In genomic region chr6:43427406-43428111, GRCh38 we compare ENCODE assay signal across 1 cellular context.
TF ChIP-seq lines count a peak whose summit lies in the region.

A gene with protein sequence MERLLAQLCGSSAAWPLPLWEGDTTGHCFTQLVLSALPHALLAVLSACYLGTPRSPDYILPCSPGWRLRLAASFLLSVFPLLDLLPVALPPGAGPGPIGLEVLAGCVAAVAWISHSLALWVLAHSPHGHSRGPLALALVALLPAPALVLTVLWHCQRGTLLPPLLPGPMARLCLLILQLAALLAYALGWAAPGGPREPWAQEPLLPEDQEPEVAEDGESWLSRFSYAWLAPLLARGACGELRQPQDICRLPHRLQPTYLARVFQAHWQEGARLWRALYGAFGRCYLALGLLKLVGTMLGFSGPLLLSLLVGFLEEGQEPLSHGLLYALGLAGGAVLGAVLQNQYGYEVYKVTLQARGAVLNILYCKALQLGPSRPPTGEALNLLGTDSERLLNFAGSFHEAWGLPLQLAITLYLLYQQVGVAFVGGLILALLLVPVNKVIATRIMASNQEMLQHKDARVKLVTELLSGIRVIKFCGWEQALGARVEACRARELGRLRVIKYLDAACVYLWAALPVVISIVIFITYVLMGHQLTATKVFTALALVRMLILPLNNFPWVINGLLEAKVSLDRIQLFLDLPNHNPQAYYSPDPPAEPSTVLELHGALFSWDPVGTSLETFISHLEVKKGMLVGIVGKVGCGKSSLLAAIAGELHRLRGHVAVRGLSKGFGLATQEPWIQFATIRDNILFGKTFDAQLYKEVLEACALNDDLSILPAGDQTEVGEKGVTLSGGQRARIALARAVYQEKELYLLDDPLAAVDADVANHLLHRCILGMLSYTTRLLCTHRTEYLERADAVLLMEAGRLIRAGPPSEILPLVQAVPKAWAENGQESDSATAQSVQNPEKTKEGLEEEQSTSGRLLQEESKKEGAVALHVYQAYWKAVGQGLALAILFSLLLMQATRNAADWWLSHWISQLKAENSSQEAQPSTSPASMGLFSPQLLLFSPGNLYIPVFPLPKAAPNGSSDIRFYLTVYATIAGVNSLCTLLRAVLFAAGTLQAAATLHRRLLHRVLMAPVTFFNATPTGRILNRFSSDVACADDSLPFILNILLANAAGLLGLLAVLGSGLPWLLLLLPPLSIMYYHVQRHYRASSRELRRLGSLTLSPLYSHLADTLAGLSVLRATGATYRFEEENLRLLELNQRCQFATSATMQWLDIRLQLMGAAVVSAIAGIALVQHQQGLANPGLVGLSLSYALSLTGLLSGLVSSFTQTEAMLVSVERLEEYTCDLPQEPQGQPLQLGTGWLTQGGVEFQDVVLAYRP (N-terminal part only) (plus strand): TSS chr6:43427541. CDS start chr6:43427979, 438 bp downstream.

TF ChIP-seq in GM12878, 131 proteins besides CTCF, POLR2A, EP300 and RAD21 (continued from another document):
- TF ChIP-seq ZNF592 (IDR thresholded peaks at IDR 0.05) (no peak), IKZF1 (conservative IDR thresholded peaks at IDR 0.05) (peak; percentile 75), YBX1 (IDR thresholded peaks at IDR 0.05) (no peak), RB1 (IDR thresholded peaks at IDR 0.05; ENCODE audit: borderline replicate concordance) (peak; percentile 35; the same call in 1 of the 2 replicates), ZNF622 (IDR thresholded peaks at IDR 0.05) (no peak), YY1 (IDR thresholded peaks at IDR 0.05; ENCODE audit: low read depth, low read length) (peak; percentile 66), SMARCA5 (IDR thresholded peaks at IDR 0.05) (0 out of 2 replicates have a peak, but pooled peaks have one; percentile 35), RELA (IDR thresholded peaks at IDR 0.05; ENCODE audit: borderline replicate concordance, partially characterized antibody) (no peak), GATAD2B (conservative IDR thresholded peaks at IDR 0.05; ENCODE audit: low read depth) (peak; percentile 48), IRF3 (IDR thresholded peaks at IDR 0.05) (peak; percentile 53; the same call in 1 of the 2 replicates), ZNF384 (IDR thresholded peaks at IDR 0.05; ENCODE audit: borderline replicate concordance, low read depth, low read length) (peak; percentile 87), FOXM1 (IDR thresholded peaks at IDR 0.05; ENCODE audit: low read depth, low read length) (no peak), EGR1 (IDR thresholded peaks at IDR 0.05; ENCODE audit: borderline replicate concordance in 1 of 2, low read depth in 2 of 2, low read length in 2 of 2) (0 out of 3 replicates have a peak, but pooled peaks of 1 of the 2 experiments have one; percentile 22), NBN (IDR thresholded peaks at IDR 0.05) (0 out of 2 replicates have a peak, but pooled peaks have one; percentile 63), PAX5 (IDR thresholded peaks at IDR 0.05; ENCODE audit: borderline replicate concordance, low read depth, low read length) (no peak), BACH1 (IDR thresholded peaks at IDR 0.05; ENCODE audit: borderline replicate concordance) (peak; percentile 69; the same call in 1 of the 2 replicates), TCF12 (IDR thresholded peaks at IDR 0.05; ENCODE audit: low read depth, low read length) (peak; percentile 3; the same call in 1 of the 2 replicates)
- TF ChIP-seq, protein P1, sequence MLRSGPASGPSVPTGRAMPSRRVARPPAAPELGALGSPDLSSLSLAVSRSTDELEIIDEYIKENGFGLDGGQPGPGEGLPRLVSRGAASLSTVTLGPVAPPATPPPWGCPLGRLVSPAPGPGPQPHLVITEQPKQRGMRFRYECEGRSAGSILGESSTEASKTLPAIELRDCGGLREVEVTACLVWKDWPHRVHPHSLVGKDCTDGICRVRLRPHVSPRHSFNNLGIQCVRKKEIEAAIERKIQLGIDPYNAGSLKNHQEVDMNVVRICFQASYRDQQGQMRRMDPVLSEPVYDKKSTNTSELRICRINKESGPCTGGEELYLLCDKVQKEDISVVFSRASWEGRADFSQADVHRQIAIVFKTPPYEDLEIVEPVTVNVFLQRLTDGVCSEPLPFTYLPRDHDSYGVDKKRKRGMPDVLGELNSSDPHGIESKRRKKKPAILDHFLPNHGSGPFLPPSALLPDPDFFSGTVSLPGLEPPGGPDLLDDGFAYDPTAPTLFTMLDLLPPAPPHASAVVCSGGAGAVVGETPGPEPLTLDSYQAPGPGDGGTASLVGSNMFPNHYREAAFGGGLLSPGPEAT (IDR thresholded peaks at IDR 0.05; ENCODE audit: low read depth) = peak; percentile 84
- TF ChIP-seq, protein P2, sequence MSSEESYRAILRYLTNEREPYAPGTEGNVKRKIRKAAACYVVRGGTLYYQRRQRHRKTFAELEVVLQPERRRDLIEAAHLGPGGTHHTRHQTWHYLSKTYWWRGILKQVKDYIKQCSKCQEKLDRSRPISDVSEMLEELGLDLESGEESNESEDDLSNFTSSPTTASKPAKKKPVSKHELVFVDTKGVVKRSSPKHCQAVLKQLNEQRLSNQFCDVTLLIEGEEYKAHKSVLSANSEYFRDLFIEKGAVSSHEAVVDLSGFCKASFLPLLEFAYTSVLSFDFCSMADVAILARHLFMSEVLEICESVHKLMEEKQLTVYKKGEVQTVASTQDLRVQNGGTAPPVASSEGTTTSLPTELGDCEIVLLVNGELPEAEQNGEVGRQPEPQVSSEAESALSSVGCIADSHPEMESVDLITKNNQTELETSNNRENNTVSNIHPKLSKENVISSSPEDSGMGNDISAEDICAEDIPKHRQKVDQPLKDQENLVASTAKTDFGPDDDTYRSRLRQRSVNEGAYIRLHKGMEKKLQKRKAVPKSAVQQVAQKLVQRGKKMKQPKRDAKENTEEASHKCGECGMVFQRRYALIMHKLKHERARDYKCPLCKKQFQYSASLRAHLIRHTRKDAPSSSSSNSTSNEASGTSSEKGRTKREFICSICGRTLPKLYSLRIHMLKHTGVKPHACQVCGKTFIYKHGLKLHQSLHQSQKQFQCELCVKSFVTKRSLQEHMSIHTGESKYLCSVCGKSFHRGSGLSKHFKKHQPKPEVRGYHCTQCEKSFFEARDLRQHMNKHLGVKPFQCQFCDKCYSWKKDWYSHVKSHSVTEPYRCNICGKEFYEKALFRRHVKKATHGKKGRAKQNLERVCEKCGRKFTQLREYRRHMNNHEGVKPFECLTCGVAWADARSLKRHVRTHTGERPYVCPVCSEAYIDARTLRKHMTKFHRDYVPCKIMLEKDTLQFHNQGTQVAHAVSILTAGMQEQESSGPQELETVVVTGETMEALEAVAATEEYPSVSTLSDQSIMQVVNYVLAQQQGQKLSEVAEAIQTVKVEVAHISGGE (CRISPR knock-in tag; IDR thresholded peaks at IDR 0.05) = 0 out of 2 replicates have a peak, but pooled peaks have one; percentile 24
